Comparison of ENCODE assay signal across 13 cellular contexts in genomic region chr13:110635405-110636002, GRCh38. TPM values are rescaled to one million over a fixed set of nuclear protein-coding genes. Genes with fewer than 3 reads are reported as not detected.
A peak's percentile ranks its signal among the peaks of the same experiment; 100 is the strongest.
DNase-seq lines count a peak whose midpoint lies in the region; ATAC-seq, FAIRE-seq and TF ChIP-seq lines count a peak whose summit lies in the region.
"Had no signal": no experiment of that assay in that cellular context is flagged by ENCODE, and none has a peak within 500 bp of the region (broad histone marks: within the 10 kb centered on the region; RNA-seq: fewer than 3 reads in every experiment).

No MANE protein-coding gene starts in this region.

- CTCF ChIA-PET in GM12878 (lab: Yijun Ruan, JAX), result no interaction called here

- no peak for ATAC-seq in GM12878
- ATAC-seq in left lobe of liver, result peak; percentile 8
- no peak for ATAC-seq in GM19324 (IDR thresholded peaks at IDR 0.05; ENCODE audit: low FRiP score, unreplicated experiment)
- ATAC-seq: CD8-positive, alpha-beta T cell had no signal

- no peak overlapping the region for H3K4me3 ChIP-seq in GM12878
- H3K4me3 ChIP-seq in tibial nerve, result no peak overlapping the region
- H3K4me3 ChIP-seq: A549 had no signal

- H3K9ac ChIP-seq in GM12878 (ENCODE audit: control insufficient read depth, insufficient read depth, low read length), result no peak overlapping the region

- no peak overlapping the region for H2AFZ ChIP-seq in GM12878 (ENCODE audit: control insufficient read depth, low read depth, low read length)

- DNase-seq in GM12878 (ENCODE audit: low read depth, low spot score) (no peak), left lobe of liver (ENCODE audit: low spot score) (no peak), posterior vena cava (ENCODE audit: low spot score) (peak; percentile 69), tibial nerve (ENCODE audit: low spot score in 2 of 2) (no peak), SW 1271 (lab: John Stamatoyannopoulos, UW) (no peak)
- DNase-seq: CD8-positive, alpha-beta T cell; COR-L47; DND-41; GDM1 had no signal

- POLR2A ChIA-PET in GM12878 (lab: Charles Lee), result interaction anchor here (1.3 kb wide), 1 partner anchor 15 kb away, joined by 3 read pairs; no protein-coding TSS in a partner anchor

- SMC1A ChIA-PET in GM12878 (lab: Charles Lee; ENCODE audit: uncharacterized antibody, unreplicated experiment), result no interaction called here

- H3K4me1 ChIP-seq in GM12878 (ENCODE audit: control insufficient read depth, insufficient read depth, low read length) (no peaks in the 10 kb centered on the region), tibial nerve (peaks cover 0 to 2% (median 0%) of the 10 kb centered on the region in 4 donors)

- TF ChIP-seq EP300 in GM12878 (IDR thresholded peaks at IDR 0.05; ENCODE audit: borderline replicate concordance in 1 of 2, control insufficient read depth in 1 of 2, low read depth in 2 of 2, low read length in 2 of 2) (no peak), tibial nerve (IDR thresholded peaks at IDR 0.05) (no peak)

- peaks cover 1% of the 10 kb centered on the region for H3K79me2 ChIP-seq in GM12878 (ENCODE audit: control insufficient read depth, insufficient read depth, low read length)

- TF ChIP-seq CTCF in VCaP (conservative IDR thresholded peaks at IDR 0.05) (no peak), GM12878 (IDR thresholded peaks at IDR 0.05 in 2 of 3, conservative IDR thresholded peaks at IDR 0.05 in 1 of 3; ENCODE audit: control insufficient read depth in 2 of 3, extremely low read depth in 1 of 3, insufficient read depth in 1 of 3, low read depth in 3 of 3, low read length in 3 of 3) (no peak), tibial nerve (IDR thresholded peaks at IDR 0.05) (no peak)

- FAIRE-seq in GM12878 (lab: Jason Lieb, UNC), result no peak
- FAIRE-seq: A549 had no signal

- H3K9me3 ChIP-seq in GM12878 (replicated peaks; ENCODE audit: control insufficient read depth, insufficient read depth, low read length) (no peaks in the 10 kb centered on the region), tibial nerve (no peaks in the 10 kb centered on the region)
- H3K9me3 ChIP-seq: A549 had no signal

- H4K20me1 ChIP-seq in GM12878 (ENCODE audit: control insufficient read depth, insufficient read depth), result no peaks in the 10 kb centered on the region; the same call in 1 of the 2 replicates

- intact Hi-C loops in GM12878 (cut with micrococcal nuclease; ENCODE audit: unreplicated experiment) (no loop called here), posterior vena cava (cut with DNase I) (loop anchor here in 1 of 2 donors (10.0 kb wide), 1 partner anchor 161 kb away; no protein-coding TSS in a partner anchor)

- H3K4me2 ChIP-seq in GM12878 (ENCODE audit: control insufficient read depth, insufficient read depth), result no peak overlapping the region
- H3K4me2 ChIP-seq: A549 had no signal

- BruUV-seq in GM12878 (replicated peaks; lab: Mats Ljungman, UMichigan), result no TSS peak

- WGBS in GM12878 (ENCODE audit: insufficient coverage, insufficient replicate concordance, low lambda C conversion rate, missing lambda C conversion rate), result 95% methylated on average over 19 of the region's 19 CpGs
- WGBS in tibial nerve, 2 donors, result 83 to 91% methylated on average over 9 to 15 of the region's 19 CpGs

- H3K27me3 ChIP-seq in GM12878 (replicated peaks in 1 of 2; ENCODE audit: control insufficient read depth in 2 of 2, insufficient read depth in 2 of 2, low read length in 1 of 2) (no peaks in the 10 kb centered on the region), tibial nerve (no peaks in the 10 kb centered on the region)

- RAD21 ChIA-PET in GM12878 (lab: Charles Lee; ENCODE audit: unreplicated experiment), result no interaction called here

- in situ Hi-C loops in GM12878 (cut with MboI), result no loop called here

- H3K27ac ChIP-seq in VCaP (peak overlapping the region; percentile 38; the same call in 1 of the 2 replicates), GM12878 (ENCODE audit: control insufficient read depth, insufficient read depth) (no peak overlapping the region), tibial nerve (no peak overlapping the region)
- H3K27ac ChIP-seq: A549, HL-60 had no signal

- peak; percentile 38 for TF ChIP-seq POLR2A in GM12878 (IDR thresholded peaks at IDR 0.05; ENCODE audit: low read depth, low read length)
- TF ChIP-seq POLR2A in tibial nerve (IDR thresholded peaks at IDR 0.05), result no peak

- H3K36me3 ChIP-seq in GM12878 (ENCODE audit: control insufficient read depth in 2 of 2, insufficient read depth in 2 of 2, low read length in 1 of 2) (peaks cover 36 to 41% of the 10 kb centered on the region in 2 experiments), tibial nerve (peaks cover 6 to 93% (median 15%) of the 10 kb centered on the region in 3 donors)

- TF ChIP-seq RAD21 in GM12878 (IDR thresholded peaks at IDR 0.05; ENCODE audit: insufficient read depth, low read depth, low read length), result no peak

TF ChIP-seq in GM12878, 131 proteins besides CTCF, POLR2A, EP300 and RAD21 (continues in another document):
- TF ChIP-seq CBX5 (IDR thresholded peaks at IDR 0.05; ENCODE audit: low read depth) (no peak), CEBPB (IDR thresholded peaks at IDR 0.05; ENCODE audit: borderline replicate concordance in 1 of 2, low read depth in 2 of 2, low read length in 2 of 2) (no peak), ETV6 (conservative IDR thresholded peaks at IDR 0.05 in 1 of 2, IDR thresholded peaks at IDR 0.05 in 1 of 2; ENCODE audit: borderline replicate concordance in 1 of 2, low read depth in 1 of 2) (no peak), MTA2 (IDR thresholded peaks at IDR 0.05; ENCODE audit: low read depth) (no peak), RELA (IDR thresholded peaks at IDR 0.05; ENCODE audit: borderline replicate concordance, partially characterized antibody) (no peak), HDAC2 (IDR thresholded peaks at IDR 0.05) (no peak), ZBTB33 (IDR thresholded peaks at IDR 0.05) (no peak), TCF12 (IDR thresholded peaks at IDR 0.05; ENCODE audit: low read depth, low read length) (no peak), ZNF592 (IDR thresholded peaks at IDR 0.05) (no peak)

RNA-seq across cellular contexts. Expression of gene NAXD, which starts 20.2 kb away (rescaled TPM):
- total RNA-seq in GM12878 (2013; cell fraction: nucleolus; rRNA removed), result 25.4 and 28.9 TPM in 2 replicates
- total RNA-seq in GM12878 (2014; rRNA removed) (16.9 and 18.2 TPM in 2 replicates), GM12878 (2014; rRNA removed; fragmentation: Illumina TruSeq; extraction: Trizol) (16.1 and 16.6 TPM in 2 replicates), GM12878 (2021) (30.0 and 30.2 TPM in 2 replicates), left lobe of liver (34.4 TPM), posterior vena cava (10 to 100 TPM; 19.5 to 21.7 TPM), tibial nerve (10 to 100 TPM; 27.6 to 45.7 (median 38.5) TPM)
- polyA plus RNA-seq in GM12878 (2011; ENCODE audit: low read depth), result 19.1 TPM
- polyA plus RNA-seq in GM12878 (2011; rRNA removed) (29.3 and 36.2 TPM in 2 replicates), GM12878 (2014; fragmentation: Illumina TruSeq; extraction: Trizol) (12.8 and 18.2 TPM in 2 replicates), GM12878 (2014; fragmentation: Nextera tagmentation; extraction: Ambion mirVana) (1 to 10 TPM; 1.5 to 5.0 TPM), GM12878 (2014; rRNA removed) (29.3 and 30.3 TPM in 2 replicates), GM12878 (2016; fragmentation: Nextera tagmentation; extraction: Ambion mirVana) (10 to 100 TPM; 32.4 to 33.5 TPM)
- 45.5 and 48.5 TPM in 2 replicates for polyA plus RNA-seq in GM12878 (2011; cell fraction: cytosol; rRNA removed)
- polyA plus RNA-seq in GM12878 (2011; cell fraction: nucleus; rRNA removed), result 114 and 132 TPM in 2 replicates
- 28.7 and 29.0 TPM in 2 replicates for polyA plus RNA-seq in GM12878 (2012)
- polyA minus RNA-seq in GM12878 (2011; rRNA and poly(A)+ RNA removed), result 23.6 and 25.9 TPM in 2 replicates
- polyA minus RNA-seq in GM12878 (2011; cell fraction: cytosol; rRNA and poly(A)+ RNA removed), result 7.1 and 8.9 TPM in 2 replicates
- 14.1 and 18.4 TPM in 2 replicates for polyA minus RNA-seq in GM12878 (2011; cell fraction: nucleus; rRNA and poly(A)+ RNA removed)
